In the genomic region with DNA sequence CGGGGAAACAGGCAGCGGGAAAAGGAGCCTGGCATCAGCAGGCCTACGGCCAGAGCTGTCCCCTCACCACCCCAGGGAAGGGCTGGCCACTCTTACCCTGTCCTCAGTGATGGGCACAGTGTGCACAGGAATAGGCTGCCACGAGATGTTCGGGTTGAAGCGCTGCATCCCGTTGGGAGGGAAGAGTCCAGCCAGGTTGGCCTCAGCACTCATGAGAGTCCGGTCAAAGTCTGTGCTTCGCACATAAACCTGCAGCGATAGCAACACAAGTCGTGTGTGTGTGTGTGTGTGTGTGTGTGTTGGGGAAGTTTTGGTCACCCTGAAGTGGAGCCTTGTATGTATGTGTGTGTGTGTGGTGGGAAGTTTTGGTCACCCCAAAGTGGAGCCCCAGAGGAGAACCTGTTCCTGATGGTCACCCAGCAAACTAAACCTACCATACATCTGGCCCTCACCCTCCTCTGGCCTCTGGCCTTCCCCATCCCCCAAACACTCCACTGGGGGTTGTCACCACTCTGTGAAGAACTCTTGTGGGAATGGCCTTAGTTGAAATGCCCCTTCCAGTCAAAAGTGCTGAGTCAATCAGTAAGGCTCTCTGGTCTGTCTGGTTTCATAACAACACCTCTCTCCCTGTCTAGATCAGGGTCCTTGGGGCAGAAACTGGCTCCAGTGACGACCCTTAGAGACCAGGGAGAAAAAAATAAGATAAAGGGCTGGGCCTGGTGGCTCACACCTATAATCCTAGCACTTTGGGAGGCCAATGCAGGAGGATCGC, we compare ENCODE assay signal across 18 cellular contexts. TPM values are rescaled to one million over a fixed set of nuclear protein-coding genes. Genes with fewer than 3 reads are reported as not detected.
A peak's percentile ranks its signal among the peaks of the same experiment; 100 is the strongest.
DNase-seq lines count a peak whose midpoint lies in the region; ATAC-seq, FAIRE-seq and TF ChIP-seq lines count a peak whose summit lies in the region.
"Had no signal": no experiment of that assay in that cellular context is flagged by ENCODE, and none has a peak within 500 bp of the region (broad histone marks: within the 10 kb centered on the region; RNA-seq: fewer than 3 reads in every experiment).

No MANE protein-coding gene starts in this region.

- peaks cover 41% of the 10 kb centered on the region for H3K4me1 ChIP-seq in A549

- H3K9me3 Mint-ChIP-seq in CD14-positive monocyte (peaks cover 0 to 2% (median 0%) of the 10 kb centered on the region in 7 donors), neural crest cell (no peaks in the 10 kb centered on the region)
- H3K9me3 Mint-ChIP-seq: CD4-positive, alpha-beta T cell had no signal

- no peak for FAIRE-seq in A549 (lab: Jason Lieb, UNC)
- FAIRE-seq: D721Med had no signal

- H3K27ac ChIP-seq in A549 (peak overlapping the region in 1 of 2 experiments; percentile 32; a peak in 1 of 6 replicates), cingulate gyrus (ENCODE audit: low read depth, low read length) (peak overlapping the region; percentile 26)
- H3K27ac ChIP-seq: GM23248, SJCRH30 had no signal

- H3K27me3 Mint-ChIP-seq in CD14-positive monocyte (ENCODE audit: low read depth in 3 of 3): no peaks in the 10 kb centered on the region
- no peaks in the 10 kb centered on the region for H3K27me3 Mint-ChIP-seq in neural crest cell (ENCODE audit: low read depth)
- H3K27me3 Mint-ChIP-seq: CD4-positive, alpha-beta T cell had no signal

- H3K4me3 Mint-ChIP-seq in CD14-positive monocyte (no peak overlapping the region), neural crest cell (peak overlapping the region; percentile 100)

- H3K9me3 ChIP-seq in A549: no peaks in the 10 kb centered on the region
- H3K9me3 ChIP-seq: SJCRH30 had no signal

- POLR2A ChIA-PET in A549 (lab: Yijun Ruan, JAX): interaction anchor here (0.5 kb wide), 1 partner anchor 16 kb away, joined by 4 read pairs; no protein-coding TSS in a partner anchor

- ATAC-seq in A549 (no peak), HG03432 (IDR thresholded peaks at IDR 0.05; ENCODE audit: unreplicated experiment) (no peak), HG03520 (IDR thresholded peaks at IDR 0.05; ENCODE audit: unreplicated experiment) (no peak)
- ATAC-seq: PC-3 had no signal

- H3K4me3 ChIP-seq in A549: no peak overlapping the region
- H3K4me3 ChIP-seq: GM23248, SJCRH30 had no signal

- H3K36me3 Mint-ChIP-seq in CD14-positive monocyte: peaks cover 54 to 58% of the 10 kb centered on the region in 2 donors
- H3K36me3 Mint-ChIP-seq in neural crest cell (ENCODE audit: low read depth): peaks cover 10% of the 10 kb centered on the region

- CTCF ChIA-PET in A549 (lab: Yijun Ruan, JAX): interaction anchor here (1.1 to 10.3 kb wide), 6 partner anchors 12 to 109 kb away, joined by 3 to 141 read pairs (median 16); a partner anchor contains a TSS

- 88% methylated on average over 13 of the region's 13 CpGs for WGBS in A549 (ENCODE audit: missing lambda C conversion rate)

- TF ChIP-seq POLR2A in A549 (IDR thresholded peaks at IDR 0.05; ENCODE audit: low read length): no peak

- H3K27ac Mint-ChIP-seq in CD14-positive monocyte: peak overlapping the region in 5 of 7 donors; percentile 5 to 86 (median 68)
- peak overlapping the region; percentile 47 for H3K27ac Mint-ChIP-seq in neural crest cell (ENCODE audit: unreplicated experiment)
- H3K27ac Mint-ChIP-seq: CD4-positive, alpha-beta T cell had no signal

- no peak for TF ChIP-seq RAD21 in A549 (conservative IDR thresholded peaks at IDR 0.05 in 1 of 2, IDR thresholded peaks at IDR 0.05 in 1 of 2)

- DNase-seq in A549 (ENCODE audit: low read depth in 1 of 2, low spot score in 1 of 2): no peak
- DNase-seq in CD14-positive monocyte (ENCODE audit: low spot score): no peak
- DNase-seq in neural crest cell (ENCODE audit: low read depth, low spot score): no peak
- DNase-seq in activated T-cell treated with anti-CD3 and anti-CD28 coated beads, Interleukin-2, amount 50 U/mL, for 1 hour: no peak
- DNase-seq: CD4-positive, alpha-beta T cell; DMS79 treated with DMSO at 0.1 percent for 48 hours; GM23248; KG1; NCI-H1048; NCI-H146; NCI-H2081; NCI-H774; PC-3; SJCRH30 had no signal

- H3K4me1 Mint-ChIP-seq in CD14-positive monocyte: peaks cover 30% of the 10 kb centered on the region
- peaks cover 20% of the 10 kb centered on the region for H3K4me1 Mint-ChIP-seq in neural crest cell

- TF ChIP-seq EP300 in A549 (IDR thresholded peaks at IDR 0.05): no peak

- no peak overlapping the region for H3K4me2 ChIP-seq in A549

- intact Hi-C loops in CD14-positive monocyte (cut with micrococcal nuclease): loop anchor here (5.0 to 10.0 kb wide), 2 partner anchors 311 to 313 kb away; a partner anchor contains a TSS

- no peak for TF ChIP-seq CTCF in A549 (IDR thresholded peaks at IDR 0.05)
- no peak for TF ChIP-seq CTCF in CD14-positive monocyte (IDR thresholded peaks at IDR 0.05)
- TF ChIP-seq CTCF in neural crest cell (conservative IDR thresholded peaks at IDR 0.05): no peak

TF ChIP-seq in A549, 52 proteins besides CTCF, POLR2A, EP300 and RAD21:
- TF ChIP-seq MAZ (IDR thresholded peaks at IDR 0.05; ENCODE audit: borderline replicate concordance, low read depth, low read length) (no peak), MAFK (IDR thresholded peaks at IDR 0.05; ENCODE audit: partially characterized antibody) (peak; percentile 68)

RNA-seq across cellular contexts. Expression of a gene that starts 2.8 kb away (rescaled TPM):
- polyA plus RNA-seq in A549 (2011; rRNA removed): 13.6 and 17.7 TPM in 2 replicates
- polyA plus RNA-seq in A549 (2012; cell fraction: cytosol; rRNA removed): 13.2 and 16.7 TPM in 2 replicates
- 41.3 and 54.2 TPM in 2 replicates for polyA plus RNA-seq in A549 (2012; cell fraction: nucleus; rRNA removed)
- polyA plus RNA-seq in A549 (2017; fragmentation: RNase III; extraction: RNeasy Plus Mini Kit Qiagen cat#74134 plus additional on column Dnase treatment): 17.5 to 19.8 TPM (median 19.7 TPM) in 3 replicates
- polyA minus RNA-seq in A549 (2011; rRNA and poly(A)+ RNA removed): 31.5 and 32.3 TPM in 2 replicates
- polyA plus RNA-seq in CD14-positive monocyte: 10 to 100 TPM; 13.1 to 20.5 TPM
- total RNA-seq in neural crest cell: 41.0 and 41.7 TPM in 2 replicates

RNA-seq across cellular contexts. Expression of a gene that starts 12.0 kb away (rescaled TPM):
- polyA plus RNA-seq in A549 (2011; rRNA removed): 18.7 and 28.6 TPM in 2 replicates
- 22.5 and 24.9 TPM in 2 replicates for polyA plus RNA-seq in A549 (2012; cell fraction: cytosol; rRNA removed)
- 34.0 and 37.3 TPM in 2 replicates for polyA plus RNA-seq in A549 (2012; cell fraction: nucleus; rRNA removed)
- polyA plus RNA-seq in A549 (2017; fragmentation: RNase III; extraction: RNeasy Plus Mini Kit Qiagen cat#74134 plus additional on column Dnase treatment): 10.6 to 18.4 TPM (median 14.5 TPM) in 3 replicates
- 36.7 and 43.1 TPM in 2 replicates for polyA minus RNA-seq in A549 (2011; rRNA and poly(A)+ RNA removed)
- polyA plus RNA-seq in CD14-positive monocyte: 1 to 10 TPM; 4.4 to 9.3 TPM
- 15.2 and 19.1 TPM in 2 replicates for total RNA-seq in neural crest cell

RNA-seq across cellular contexts. Expression of a gene that starts 24.2 kb away (rescaled TPM):
- polyA plus RNA-seq in A549 (2011; rRNA removed): 16.7 and 46.2 TPM in 2 replicates
- polyA plus RNA-seq in A549 (2012; cell fraction: cytosol; rRNA removed): 17.1 and 17.4 TPM in 2 replicates
- polyA plus RNA-seq in A549 (2012; cell fraction: nucleus; rRNA removed): 51.1 and 76.1 TPM in 2 replicates
- 22.4 to 25.2 TPM (median 24.0 TPM) in 3 replicates for polyA plus RNA-seq in A549 (2017; fragmentation: RNase III; extraction: RNeasy Plus Mini Kit Qiagen cat#74134 plus additional on column Dnase treatment)
- 62.9 and 69.4 TPM in 2 replicates for polyA minus RNA-seq in A549 (2011; rRNA and poly(A)+ RNA removed)
- polyA plus RNA-seq in CD14-positive monocyte: 10 to 100 TPM in 1 of 2 donors, 1 to 10 TPM in 1; 6.4 to 12.2 TPM
- 56.2 and 59.2 TPM in 2 replicates for total RNA-seq in neural crest cell

RNA-seq across cellular contexts. Expression of a gene that starts 31.0 kb away (rescaled TPM):
- 96.2 and 103 TPM in 2 replicates for polyA plus RNA-seq in A549 (2011; rRNA removed)
- 72.0 and 73.6 TPM in 2 replicates for polyA plus RNA-seq in A549 (2012; cell fraction: cytosol; rRNA removed)
- polyA plus RNA-seq in A549 (2012; cell fraction: nucleus; rRNA removed): 108 and 145 TPM in 2 replicates
- polyA plus RNA-seq in A549 (2017; fragmentation: RNase III; extraction: RNeasy Plus Mini Kit Qiagen cat#74134 plus additional on column Dnase treatment): 95.4 to 106 TPM (median 96.9 TPM) in 3 replicates
- 71.0 and 73.0 TPM in 2 replicates for polyA minus RNA-seq in A549 (2011; rRNA and poly(A)+ RNA removed)
- polyA plus RNA-seq in CD14-positive monocyte: 1 to 10 TPM; 5.9 to 9.0 TPM
- total RNA-seq in neural crest cell: 32.2 and 33.9 TPM in 2 replicates

RNA-seq across cellular contexts. Expression of a gene that starts 59.5 kb away (rescaled TPM):
- polyA plus RNA-seq in A549 (2011; rRNA removed): 15.8 and 16.5 TPM in 2 replicates
- 36.2 and 40.9 TPM in 2 replicates for polyA plus RNA-seq in A549 (2012; cell fraction: cytosol; rRNA removed)
- polyA plus RNA-seq in A549 (2012; cell fraction: nucleus; rRNA removed): 35.4 and 35.9 TPM in 2 replicates
- 32.9 to 35.7 TPM (median 35.3 TPM) in 3 replicates for polyA plus RNA-seq in A549 (2017; fragmentation: RNase III; extraction: RNeasy Plus Mini Kit Qiagen cat#74134 plus additional on column Dnase treatment)
- 12.0 and 17.2 TPM in 2 replicates for polyA minus RNA-seq in A549 (2011; rRNA and poly(A)+ RNA removed)
- not detected for polyA plus RNA-seq in CD14-positive monocyte
- 56.4 and 57.0 TPM in 2 replicates for total RNA-seq in neural crest cell
